In the genomic region with DNA sequence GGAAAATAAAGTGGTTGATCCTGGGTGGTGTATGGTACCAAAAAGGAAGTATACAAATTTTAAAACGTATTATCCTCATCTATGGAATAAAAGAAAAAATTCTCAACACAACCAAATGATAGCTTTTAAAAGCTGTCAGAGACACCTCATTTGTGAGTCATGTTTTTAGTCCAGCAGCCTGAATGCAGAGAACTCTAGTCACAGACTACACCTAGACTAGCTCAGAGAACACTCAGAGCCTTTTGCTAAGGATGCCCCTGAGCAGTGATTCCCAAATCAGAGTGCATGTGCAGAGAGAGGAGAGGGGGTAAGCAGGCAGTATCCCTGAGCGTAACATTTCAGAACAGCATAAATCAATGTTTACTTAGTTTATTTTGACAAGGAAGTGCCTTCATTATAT, we compare ENCODE assay signal across 21 cellular contexts.
"Had no signal": no experiment of that assay in that cellular context is flagged by ENCODE, and none has a peak within 500 bp of the region (broad histone marks: within the 10 kb centered on the region; RNA-seq: fewer than 3 reads in every experiment).

No MANE protein-coding gene starts in this region.

- ATAC-seq: left cardiac atrium; lower lobe of right lung; naive thymus-derived CD4-positive, alpha-beta T cell; psoas muscle; right lobe of liver; stimulated activated effector memory CD8-positive, alpha-beta T cell treated with anti-CD3 and anti-CD28 coated beads, Interleukin-12 subunit alpha, Interleukin-12 subunit beta, amount 100 ng/mL, for 72 hours; stimulated activated naive CD8-positive, alpha-beta T cell treated with anti-CD3 and anti-CD28 coated beads, Interleukin-15, Interleukin-2, amounts not matched to agents 100 U/mL and 50 U/mL, for 24 hours had no signal

- H3K27me3 Mint-ChIP-seq: naive thymus-derived CD4-positive, alpha-beta T cell had no signal

- DNase-seq: foreskin melanocyte; head of caudate nucleus; kidney; left cardiac atrium; left ventricle myocardium inferior; lower lobe of right lung; mesendoderm; naive thymus-derived CD4-positive, alpha-beta T cell; nephron progenitor cell; psoas muscle; retina; right lobe of liver; stimulated activated CD4-positive, alpha-beta T cell treated with anti-CD3 and anti-CD28 coated beads, Interleukin-4, amount 100 ng/mL, for 1 hour; stimulated activated CD8-positive, alpha-beta memory T cell treated with anti-CD3 and anti-CD28 coated beads, Interleukin-4, amount 100 ng/mL, for 48 hours; stimulated activated naive CD8-positive, alpha-beta T cell treated with anti-CD3 and anti-CD28 coated beads, Interleukin-15, Interleukin-2, amounts not matched to agents 100 U/mL and 50 U/mL, for 24 hours; thyroid gland had no signal

- H3K9me3 Mint-ChIP-seq: type B pancreatic cell had no signal

- H3K9ac ChIP-seq: parathyroid adenoma had no signal

- H2AFZ ChIP-seq: hepatocyte, parathyroid adenoma had no signal

- H3K36me3 ChIP-seq: left ventricle myocardium inferior, lower lobe of right lung, right lobe of liver, suprapubic skin, thyroid gland had no signal

- H3K4me2 ChIP-seq: hepatocyte had no signal

- H3K79me2 ChIP-seq: hepatocyte, parathyroid adenoma had no signal

- H3K27ac Mint-ChIP-seq: naive thymus-derived CD4-positive, alpha-beta T cell; nephron progenitor cell; stimulated activated effector memory CD8-positive, alpha-beta T cell treated with anti-CD3 and anti-CD28 coated beads, Interleukin-12 subunit alpha, Interleukin-12 subunit beta, amount 100 ng/mL, for 72 hours; type B pancreatic cell had no signal

- H3K4me1 Mint-ChIP-seq: naive thymus-derived CD4-positive, alpha-beta T cell; nephron progenitor cell; stimulated activated effector memory CD8-positive, alpha-beta T cell treated with anti-CD3 and anti-CD28 coated beads, Interleukin-12 subunit alpha, Interleukin-12 subunit beta, amount 100 ng/mL, for 72 hours had no signal

- H3K4me3 Mint-ChIP-seq: naive thymus-derived CD4-positive, alpha-beta T cell; nephron progenitor cell; stimulated activated effector memory CD8-positive, alpha-beta T cell treated with anti-CD3 and anti-CD28 coated beads, Interleukin-12 subunit alpha, Interleukin-12 subunit beta, amount 100 ng/mL, for 72 hours; type B pancreatic cell had no signal

- H3K36me3 Mint-ChIP-seq: naive thymus-derived CD4-positive, alpha-beta T cell; stimulated activated effector memory CD8-positive, alpha-beta T cell treated with anti-CD3 and anti-CD28 coated beads, Interleukin-12 subunit alpha, Interleukin-12 subunit beta, amount 100 ng/mL, for 72 hours; type B pancreatic cell had no signal

- H3K9me3 ChIP-seq: left ventricle myocardium inferior, lower lobe of right lung, psoas muscle, right lobe of liver, suprapubic skin, thyroid gland had no signal

- H3K27ac ChIP-seq: hepatocyte, left ventricle myocardium inferior, lower lobe of right lung, parathyroid adenoma, psoas muscle, right lobe of liver, suprapubic skin, thyroid gland had no signal

- H3K27me3 ChIP-seq: hepatocyte, right lobe of liver, suprapubic skin, thyroid gland had no signal

- H3K4me1 ChIP-seq: left ventricle myocardium inferior, lower lobe of right lung, parathyroid adenoma, psoas muscle, right lobe of liver, suprapubic skin, thyroid gland had no signal

- H3K4me3 ChIP-seq: hepatocyte, left ventricle myocardium inferior, lower lobe of right lung, psoas muscle, right lobe of liver, suprapubic skin, thyroid gland had no signal
